Comparison of ENCODE assay signal across 14 cellular contexts in the genomic region with DNA sequence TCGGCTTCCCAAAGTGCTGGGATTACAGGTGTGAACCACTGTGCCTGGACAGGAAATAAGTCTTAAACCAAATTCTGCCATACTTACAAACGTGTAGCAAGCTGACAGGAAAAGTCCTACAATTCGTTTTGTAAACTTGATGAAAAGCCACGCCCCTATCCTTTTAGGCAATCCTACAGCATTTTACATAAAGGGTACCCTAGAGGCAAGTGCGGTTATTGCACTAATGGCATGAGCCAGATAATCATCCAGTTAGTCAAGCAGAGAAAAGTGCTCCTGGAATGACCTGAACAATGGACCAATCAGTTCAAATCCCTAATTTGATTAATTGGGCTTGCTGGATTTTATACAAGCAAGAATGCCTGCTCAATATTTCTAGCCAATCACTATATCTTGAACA.
DNase-seq lines count a peak whose midpoint lies in the region; ATAC-seq and TF ChIP-seq lines count a peak whose summit lies in the region.
"Had no signal": no experiment of that assay in that cellular context is flagged by ENCODE, and none has a peak within 500 bp of the region (broad histone marks: within the 10 kb centered on the region; RNA-seq: fewer than 3 reads in every experiment).

No MANE protein-coding gene starts in this region.

- H3K27me3 ChIP-seq in SK-N-SH (ENCODE audit: insufficient read depth) (no peaks in the 10 kb centered on the region), kidney epithelial cell (ENCODE audit: control insufficient read depth, insufficient read depth, low read length) (no peaks in the 10 kb centered on the region), gastrocnemius medialis (no peaks in the 10 kb centered on the region)

- ATAC-seq in gastrocnemius medialis = no peak
- ATAC-seq in HG03025 (IDR thresholded peaks at IDR 0.05; ENCODE audit: low FRiP score, unreplicated experiment) = no peak

- H3K9me3 ChIP-seq in SK-N-SH (0 out of 2 replicates have a peak, but pooled peaks cover 5% of the 10 kb centered on the region), gastrocnemius medialis (no peaks in the 10 kb centered on the region)

- H3K79me2 ChIP-seq in SK-N-SH (ENCODE audit: insufficient read depth) = no peaks in the 10 kb centered on the region

- peaks cover 0 to 17% of the 10 kb centered on the region in 2 experiments for H3K36me3 ChIP-seq in SK-N-SH (replicated peaks in 1 of 2; ENCODE audit: control insufficient read depth in 1 of 2, insufficient read depth in 2 of 2, low read length in 1 of 2)
- no peaks in the 10 kb centered on the region for H3K36me3 ChIP-seq in kidney epithelial cell (ENCODE audit: control insufficient read depth, insufficient read depth, low read length)
- no peaks in the 10 kb centered on the region for H3K36me3 ChIP-seq in gastrocnemius medialis

- no peak overlapping the region for H3K9ac ChIP-seq in SK-N-SH

- peak; percentile 15 for DNase-seq in KBM-7
- DNase-seq in SK-N-SH = no peak
- no peak for DNase-seq in kidney epithelial cell (ENCODE audit: low read depth)
- DNase-seq in gastrocnemius medialis = no peak
- no peak for DNase-seq in NCI-H1930 (lab: John Stamatoyannopoulos, UW)
- DNase-seq: activated naive CD8-positive, alpha-beta T cell treated with anti-CD3 and anti-CD28 coated beads, Interleukin-2, amount 10 ng/mL, durations not matched to agents 7 days and 5 days; DND-41; head of caudate nucleus; NCI-H774; stimulated activated CD4-positive, alpha-beta T cell treated with anti-CD3 and anti-CD28 coated beads, Interleukin-2, amount 100 ng/mL, for 24 hours; T-helper 2 cell had no signal

- TF ChIP-seq EP300 in SK-N-SH (IDR thresholded peaks at IDR 0.05; ENCODE audit: borderline replicate concordance in 1 of 2, low read depth in 1 of 2, low read length in 1 of 2) = no peak

- H3K27ac ChIP-seq in SK-N-SH (ENCODE audit: low read depth in 2 of 2, low read length in 1 of 2) = no peak overlapping the region
- H3K27ac ChIP-seq in gastrocnemius medialis = no peak overlapping the region

- in situ Hi-C loops in KBM-7 (cut with MboI; ENCODE audit: low pct_unique_long_range_greater_than_20kb, low sequenced_read_pairs) = no loop called here
- in situ Hi-C loops in gastrocnemius medialis (cut with MboI; ENCODE audit: low sequenced_read_pairs in 4 of 4) = no loop called here

- 79% methylated on average over 5 of the region's 5 CpGs for WGBS in SK-N-SH (ENCODE audit: low lambda C conversion rate)

- no peaks in the 10 kb centered on the region for H3K9me2 ChIP-seq in SK-N-SH

- CTCF ChIA-PET in SK-N-SH (lab: Yijun Ruan, JAX) = no interaction called here

- no peak for TF ChIP-seq RAD21 in SK-N-SH (IDR thresholded peaks at IDR 0.05; ENCODE audit: low read length)

- peak; percentile 42; the same call in 2 of the 3 replicates for TF ChIP-seq CTCF in GM12872 (IDR thresholded peaks at IDR 0.05; ENCODE audit: insufficient read depth, low read depth, low read length)
- TF ChIP-seq CTCF in SK-N-SH (IDR thresholded peaks at IDR 0.05) = peak; percentile 22; the same call in 1 of the 2 replicates
- TF ChIP-seq CTCF in kidney epithelial cell (IDR thresholded peaks at IDR 0.05; ENCODE audit: insufficient read depth, low read length, poor library complexity, severe bottlenecking) = peak; percentile 7
- TF ChIP-seq CTCF in gastrocnemius medialis (IDR thresholded peaks at IDR 0.05 in 4 of 5, conservative IDR thresholded peaks at IDR 0.05 in 1 of 5) = no peak

- no peak for TF ChIP-seq POLR2A in gastrocnemius medialis (IDR thresholded peaks at IDR 0.05)

- POLR2A ChIA-PET in SK-N-SH (lab: Yijun Ruan, JAX) = no interaction called here

- H2AFZ ChIP-seq in SK-N-SH (ENCODE audit: low read depth) = no peak overlapping the region

- H3F3A ChIP-seq in SK-N-SH (replicated peaks; ENCODE audit: insufficient read depth) = peaks cover 8% of the 10 kb centered on the region

- intact Hi-C loops in gastrocnemius medialis (cut with DNase I; ENCODE audit: low total_unique reads) = no loop called here

- H3K4me2 ChIP-seq in SK-N-SH = no peak overlapping the region

- H3K4me1 ChIP-seq in SK-N-SH (ENCODE audit: control insufficient read depth in 1 of 2, insufficient read depth in 2 of 2, low read depth in 1 of 2, low read length in 1 of 2) (peaks cover 0 to 2% of the 10 kb centered on the region in 2 experiments; a peak in 1 of 4 replicates), gastrocnemius medialis (no peaks in the 10 kb centered on the region)

- no peak overlapping the region for H3K4me3 ChIP-seq in SK-N-SH (ENCODE audit: low read depth in 2 of 2, low read length in 1 of 2)
- no peak overlapping the region for H3K4me3 ChIP-seq in kidney epithelial cell (ENCODE audit: low read depth, low read length)
- H3K4me3 ChIP-seq in gastrocnemius medialis = no peak overlapping the region
- H3K4me3 ChIP-seq: lung had no signal

- H4K20me1 ChIP-seq in SK-N-SH (ENCODE audit: insufficient read depth) = no peaks in the 10 kb centered on the region

TF ChIP-seq in SK-N-SH, 30 proteins besides CTCF, POLR2A, EP300 and RAD21:
- TF ChIP-seq NFIC (IDR thresholded peaks at IDR 0.05; ENCODE audit: borderline replicate concordance) (no peak), MXI1 (IDR thresholded peaks at IDR 0.05; ENCODE audit: low read depth, low read length) (no peak), FOXM1 (IDR thresholded peaks at IDR 0.05; ENCODE audit: low read depth) (no peak), RXRA (IDR thresholded peaks at IDR 0.05; ENCODE audit: borderline replicate concordance, low read depth) (no peak), TEAD4 (IDR thresholded peaks at IDR 0.05; ENCODE audit: borderline replicate concordance, insufficient read depth) (no peak), SIN3A (IDR thresholded peaks at IDR 0.05; ENCODE audit: borderline replicate concordance, low read depth, low read length) (no peak), FOXJ3 (CRISPR knock-in tag; IDR thresholded peaks at IDR 0.05) (no peak), ELF1 (IDR thresholded peaks at IDR 0.05) (no peak), NRF1 (IDR thresholded peaks at IDR 0.05; ENCODE audit: low read depth, low read length) (no peak), TAF1 (IDR thresholded peaks at IDR 0.05; ENCODE audit: borderline replicate concordance, low read depth, low read length) (no peak)
- TF ChIP-seq, protein P1, sequence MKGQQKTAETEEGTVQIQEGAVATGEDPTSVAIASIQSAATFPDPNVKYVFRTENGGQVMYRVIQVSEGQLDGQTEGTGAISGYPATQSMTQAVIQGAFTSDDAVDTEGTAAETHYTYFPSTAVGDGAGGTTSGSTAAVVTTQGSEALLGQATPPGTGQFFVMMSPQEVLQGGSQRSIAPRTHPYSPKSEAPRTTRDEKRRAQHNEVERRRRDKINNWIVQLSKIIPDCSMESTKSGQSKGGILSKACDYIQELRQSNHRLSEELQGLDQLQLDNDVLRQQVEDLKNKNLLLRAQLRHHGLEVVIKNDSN (IDR thresholded peaks at IDR 0.05; ENCODE audit: borderline replicate concordance, low read depth) = no peak
- TF ChIP-seq, protein P2, sequence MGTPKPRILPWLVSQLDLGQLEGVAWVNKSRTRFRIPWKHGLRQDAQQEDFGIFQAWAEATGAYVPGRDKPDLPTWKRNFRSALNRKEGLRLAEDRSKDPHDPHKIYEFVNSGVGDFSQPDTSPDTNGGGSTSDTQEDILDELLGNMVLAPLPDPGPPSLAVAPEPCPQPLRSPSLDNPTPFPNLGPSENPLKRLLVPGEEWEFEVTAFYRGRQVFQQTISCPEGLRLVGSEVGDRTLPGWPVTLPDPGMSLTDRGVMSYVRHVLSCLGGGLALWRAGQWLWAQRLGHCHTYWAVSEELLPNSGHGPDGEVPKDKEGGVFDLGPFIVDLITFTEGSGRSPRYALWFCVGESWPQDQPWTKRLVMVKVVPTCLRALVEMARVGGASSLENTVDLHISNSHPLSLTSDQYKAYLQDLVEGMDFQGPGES (IDR thresholded peaks at IDR 0.05; ENCODE audit: low read depth, low read length) = no peak

Comparison
In these comparisons a context has a peak if more than half of its experiments do, and no peak if none do; other contexts are left out.
1. CTCF ChIP-seq: peak in GM12872 (single experiment), SK-N-SH (single experiment) and kidney epithelial cell (single experiment); none in gastrocnemius medialis (0 of 5).